Comparison of ENCODE assay signal across 21 cellular contexts in the genomic region with DNA sequence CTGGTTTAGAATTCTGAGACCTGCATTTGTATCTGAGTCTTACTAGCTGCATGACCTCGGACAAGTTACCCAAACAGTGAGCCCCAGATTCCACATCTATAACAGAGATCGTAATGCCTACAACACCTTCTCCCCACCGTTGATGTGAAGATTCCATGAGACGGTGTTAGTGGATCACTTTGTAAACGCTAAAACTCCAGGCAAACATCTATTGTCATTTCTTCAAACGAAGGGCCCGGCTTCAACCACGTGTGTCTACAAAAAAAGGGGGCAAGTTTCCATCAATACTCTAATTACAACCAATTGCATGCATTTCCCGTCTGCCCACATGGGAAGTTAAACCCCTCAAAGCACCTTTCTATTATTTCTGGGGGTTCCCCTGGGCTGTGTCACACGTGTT.
DNase-seq lines count a peak whose midpoint lies in the region; ATAC-seq, FAIRE-seq and TF ChIP-seq lines count a peak whose summit lies in the region.
"Had no signal": no experiment of that assay in that cellular context is flagged by ENCODE, and none has a peak within 500 bp of the region (broad histone marks: within the 10 kb centered on the region; RNA-seq: fewer than 3 reads in every experiment).

No MANE protein-coding gene starts in this region.

- peaks cover 72% of the 10 kb centered on the region for H3K4me1 Mint-ChIP-seq in activated CD8-positive, alpha-beta T cell treated with anti-CD3 and anti-CD28 coated beads, Interleukin-2, amount 10 ng/mL, durations not matched to agents 7 days and 5 days (ENCODE audit: low read depth)
- H3K4me1 Mint-ChIP-seq in stimulated activated effector memory CD8-positive, alpha-beta T cell treated with anti-CD3 and anti-CD28 coated beads, Interleukin-12 subunit alpha, Interleukin-12 subunit beta, amount 100 ng/mL, for 72 hours = peaks cover 69% of the 10 kb centered on the region

- DNase-seq in activated CD8-positive, alpha-beta T cell treated with anti-CD3 and anti-CD28 coated beads, Interleukin-2, amount 10 ng/mL, durations not matched to agents 7 days and 5 days = peak; percentile 13
- DNase-seq in bronchial epithelial cell (ENCODE audit: low read depth) (no peak), COLO829 (ENCODE audit: low spot score) (no peak), left ventricle myocardium superior (no peak)
- peak in 1 of 2 donors; percentile 34 for DNase-seq in stimulated activated effector memory CD8-positive, alpha-beta T cell treated with anti-CD3 and anti-CD28 coated beads, Interleukin-12 subunit alpha, Interleukin-12 subunit beta, amount 100 ng/mL, for 72 hours (ENCODE audit: low spot score in 2 of 2)
- DNase-seq in stimulated activated CD4-positive, alpha-beta T cell treated with anti-CD3 and anti-CD28 coated beads, Interleukin-12 subunit alpha, Interleukin-12 subunit beta, amount 100 ng/mL, for 4 hours = no peak
- DNase-seq: CD4-positive, alpha-beta T cell; DND-41; KBM-7; MM.1S; NCI-H1092; NCI-H1436; NCI-H187 treated with DMSO at 0.1 percent for 48 hours; NCI-H2227 treated with DMSO at 0.1 percent for 48 hours; NCI-H510A; NCI-H748 treated with DMSO at 0.1 percent for 48 hours had no signal

- no peaks in the 10 kb centered on the region for H3K9me2 ChIP-seq in OCI-LY1 (ENCODE audit: low read depth, low read length)

- H3F3A ChIP-seq in OCI-LY1 (ENCODE audit: insufficient read depth, low read length) = no peaks in the 10 kb centered on the region

- H3K9ac ChIP-seq in OCI-LY1 (ENCODE audit: low read length) = no peak overlapping the region
- H3K9ac ChIP-seq: BLaER1 had no signal

- POLR2A ChIA-PET in activated CD8-positive, alpha-beta T cell treated with anti-CD3 and anti-CD28 coated beads, Interleukin-2, amount 10 ng/mL, durations not matched to agents 7 days and 5 days (lab: Charles Lee) = interaction anchor here (0.8 to 1.0 kb wide), 2 partner anchors 158 to 218 kb away, joined by 3 read pairs; partner anchors contain the start of gene IRF2

- no peak overlapping the region for H3K27ac Mint-ChIP-seq in activated CD8-positive, alpha-beta T cell treated with anti-CD3 and anti-CD28 coated beads, Interleukin-2, amount 10 ng/mL, durations not matched to agents 7 days and 5 days
- peak overlapping the region; percentile 23 for H3K27ac Mint-ChIP-seq in stimulated activated effector memory CD8-positive, alpha-beta T cell treated with anti-CD3 and anti-CD28 coated beads, Interleukin-12 subunit alpha, Interleukin-12 subunit beta, amount 100 ng/mL, for 72 hours
- H3K27ac Mint-ChIP-seq: CD4-positive, alpha-beta T cell had no signal

- H3K4me1 ChIP-seq in OCI-LY1 (ENCODE audit: insufficient read depth, low read length, severe bottlenecking) = peaks cover 78% of the 10 kb centered on the region

- no peaks in the 10 kb centered on the region for H3K27me3 Mint-ChIP-seq in activated CD8-positive, alpha-beta T cell treated with anti-CD3 and anti-CD28 coated beads, Interleukin-2, amount 10 ng/mL, durations not matched to agents 7 days and 5 days (ENCODE audit: low read depth)
- H3K27me3 Mint-ChIP-seq: CD4-positive, alpha-beta T cell had no signal

- CTCF ChIA-PET in activated CD8-positive, alpha-beta T cell treated with anti-CD3 and anti-CD28 coated beads, Interleukin-2, amount 10 ng/mL, durations not matched to agents 7 days and 5 days (lab: Charles Lee) = interaction anchor here (1.8 kb wide), 1 partner anchor 13 kb away, joined by 9 read pairs; no protein-coding TSS in a partner anchor

- H3K4me3 Mint-ChIP-seq in activated CD8-positive, alpha-beta T cell treated with anti-CD3 and anti-CD28 coated beads, Interleukin-2, amount 10 ng/mL, durations not matched to agents 7 days and 5 days = no peak overlapping the region
- no peak overlapping the region for H3K4me3 Mint-ChIP-seq in stimulated activated effector memory CD8-positive, alpha-beta T cell treated with anti-CD3 and anti-CD28 coated beads, Interleukin-12 subunit alpha, Interleukin-12 subunit beta, amount 100 ng/mL, for 72 hours
- H3K4me3 Mint-ChIP-seq: CD4-positive, alpha-beta T cell had no signal

- H4K20me1 ChIP-seq in OCI-LY1 (ENCODE audit: insufficient read depth, low read length) = no peaks in the 10 kb centered on the region
- H4K20me1 ChIP-seq: BLaER1 had no signal

- FAIRE-seq in bronchial epithelial cell (lab: Jason Lieb, UNC) = peak; percentile 60
- FAIRE-seq: H54 had no signal

- intact Hi-C loops in left ventricle myocardium superior (cut with micrococcal nuclease) = no loop called here

- H3K36me3 ChIP-seq in OCI-LY1 (ENCODE audit: insufficient read depth, low read length) = no peaks in the 10 kb centered on the region
- H3K36me3 ChIP-seq in bronchial epithelial cell (ENCODE audit: control insufficient read depth, insufficient read depth, low read length) = no peaks in the 10 kb centered on the region
- H3K36me3 ChIP-seq: BLaER1 had no signal

- no peak overlapping the region for H2AFZ ChIP-seq in OCI-LY1 (ENCODE audit: low read length)

- ATAC-seq in activated CD8-positive, alpha-beta T cell treated with anti-CD3 and anti-CD28 coated beads, Interleukin-2, amount 10 ng/mL, durations not matched to agents 7 days and 5 days = no peak
- ATAC-seq in stimulated activated effector memory CD8-positive, alpha-beta T cell treated with anti-CD3 and anti-CD28 coated beads, Interleukin-12 subunit alpha, Interleukin-12 subunit beta, amount 100 ng/mL, for 72 hours = no peak
- ATAC-seq in HG03432 (IDR thresholded peaks at IDR 0.05; ENCODE audit: unreplicated experiment) = no peak
- ATAC-seq in left ventricle myocardium superior = no peak
- ATAC-seq: SK-N-SH treated with all-trans-retinoic acid at 6 μM for 48 hours had no signal

- H3K27me3 ChIP-seq in OCI-LY1 (ENCODE audit: insufficient read depth, low read length) = no peaks in the 10 kb centered on the region
- H3K27me3 ChIP-seq in bronchial epithelial cell (ENCODE audit: control insufficient read depth, insufficient read depth, low read length) = no peaks in the 10 kb centered on the region
- H3K27me3 ChIP-seq: BLaER1 had no signal

- no peak overlapping the region for H3K4me2 ChIP-seq in OCI-LY1 (ENCODE audit: low read length)
- H3K4me2 ChIP-seq: BLaER1 had no signal

- H3K9me3 ChIP-seq in OCI-LY1 (ENCODE audit: low read length) = no peaks in the 10 kb centered on the region
- H3K9me3 ChIP-seq: BLaER1 had no signal

- H3K9me3 Mint-ChIP-seq in activated CD8-positive, alpha-beta T cell treated with anti-CD3 and anti-CD28 coated beads, Interleukin-2, amount 10 ng/mL, durations not matched to agents 7 days and 5 days (ENCODE audit: insufficient read depth) = no peaks in the 10 kb centered on the region
- H3K9me3 Mint-ChIP-seq in stimulated activated effector memory CD8-positive, alpha-beta T cell treated with anti-CD3 and anti-CD28 coated beads, Interleukin-12 subunit alpha, Interleukin-12 subunit beta, amount 100 ng/mL, for 72 hours = no peaks in the 10 kb centered on the region
- H3K9me3 Mint-ChIP-seq: CD4-positive, alpha-beta T cell had no signal

- no peak overlapping the region for H3K4me3 ChIP-seq in OCI-LY1 (ENCODE audit: low read depth, low read length, poor library complexity, severe bottlenecking)
- H3K4me3 ChIP-seq in bronchial epithelial cell (ENCODE audit: low read depth, low read length) = no peak overlapping the region
- H3K4me3 ChIP-seq: BLaER1 had no signal

- no peaks in the 10 kb centered on the region for H3K79me2 ChIP-seq in OCI-LY1 (ENCODE audit: insufficient read depth, low read length)

- H3K36me3 Mint-ChIP-seq in activated CD8-positive, alpha-beta T cell treated with anti-CD3 and anti-CD28 coated beads, Interleukin-2, amount 10 ng/mL, durations not matched to agents 7 days and 5 days (ENCODE audit: low read depth) = peaks cover 7% of the 10 kb centered on the region
- H3K36me3 Mint-ChIP-seq in stimulated activated effector memory CD8-positive, alpha-beta T cell treated with anti-CD3 and anti-CD28 coated beads, Interleukin-12 subunit alpha, Interleukin-12 subunit beta, amount 100 ng/mL, for 72 hours = peaks cover 6% of the 10 kb centered on the region

- TF ChIP-seq CTCF in OCI-LY1 (IDR thresholded peaks at IDR 0.05; ENCODE audit: low read length) = no peak
- TF ChIP-seq CTCF in bronchial epithelial cell (IDR thresholded peaks at IDR 0.05; ENCODE audit: insufficient read depth, low read length, severe bottlenecking) = no peak

- peak overlapping the region; percentile 89 for H3K27ac ChIP-seq in OCI-LY1 (ENCODE audit: low read depth, low read length, poor library complexity, severe bottlenecking)
- H3K27ac ChIP-seq: BLaER1 had no signal
